ENCODE assay signal across 13 cellular contexts in the genomic region with DNA sequence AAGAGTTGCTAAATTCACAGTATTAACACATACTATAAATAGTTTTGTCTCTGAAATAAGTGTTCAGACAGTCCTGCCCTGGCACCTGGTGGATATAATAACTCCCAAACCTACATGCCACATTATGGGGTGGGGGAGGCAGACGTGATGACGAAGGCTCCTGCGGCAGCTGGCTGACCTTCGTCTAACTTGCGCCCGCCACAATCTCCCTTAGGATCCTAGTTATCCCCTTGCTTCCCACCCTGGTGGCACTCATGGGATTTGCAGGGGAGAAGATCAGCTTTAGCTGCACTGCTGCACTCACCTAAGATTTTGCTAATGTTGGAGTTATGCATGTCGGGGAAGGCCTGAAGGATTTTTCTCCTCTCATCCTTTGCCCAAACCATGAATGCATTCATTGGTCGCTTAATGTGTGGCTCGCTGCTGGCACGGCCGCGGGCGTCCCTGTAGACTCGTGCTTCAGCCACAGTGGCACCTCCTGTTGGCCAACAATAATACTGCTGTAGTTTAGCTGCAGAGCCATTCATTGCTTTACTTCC.
A peak's percentile ranks its signal among the peaks of the same experiment; 100 is the strongest.
DNase-seq lines count a peak whose midpoint lies in the region; ATAC-seq and TF ChIP-seq lines count a peak whose summit lies in the region.
"Had no signal": no experiment of that assay in that cellular context is flagged by ENCODE, and none has a peak within 500 bp of the region (broad histone marks: within the 10 kb centered on the region; RNA-seq: fewer than 3 reads in every experiment).

No MANE protein-coding gene starts in this region.

- DNase-seq in GM12865 (ENCODE audit: low read depth) (no peak), OCI-M1 (lab: John Stamatoyannopoulos, UW) (peak; percentile 29), fibroblast of the aortic adventitia (ENCODE audit: low read depth) (peak; percentile 37), nephron progenitor cell (no peak), superior temporal gyrus (ENCODE audit: extremely low spot score) (no peak)
- no peak for DNase-seq in activated CD4-positive, alpha-beta T cell treated with anti-CD3 and anti-CD28 coated beads for 48 hours
- DNase-seq in activated effector memory CD4-positive, alpha-beta T cell treated with Interleukin-2 at 50 U/mL for 16 hours, result no peak
- DNase-seq: cortex of kidney, DMS153, NCI-H1105 had no signal

- H3K9me3 Mint-ChIP-seq in nephron progenitor cell, result no peaks in the 10 kb centered on the region
- H3K9me3 Mint-ChIP-seq: memory B cell had no signal

- TF ChIP-seq CTCF in GM12865 (IDR thresholded peaks at IDR 0.05; ENCODE audit: insufficient read depth, low read depth, low read length, missing control alignments) (peak; percentile 14), fibroblast of the aortic adventitia (IDR thresholded peaks at IDR 0.05; ENCODE audit: insufficient read depth, low read length) (peak; percentile 23), nephron progenitor cell (IDR thresholded peaks at IDR 0.05) (peak; percentile 41)

- peaks cover 6% of the 10 kb centered on the region for H3K27me3 Mint-ChIP-seq in nephron progenitor cell (ENCODE audit: low read depth, poor library complexity)
- H3K27me3 Mint-ChIP-seq: memory B cell had no signal

- H3K27ac Mint-ChIP-seq in nephron progenitor cell, result no peak overlapping the region
- H3K27ac Mint-ChIP-seq: memory B cell had no signal

- no peak overlapping the region for H3K4me3 ChIP-seq in GM12865 (ENCODE audit: low read depth, low read length)
- no peak overlapping the region for H3K4me3 ChIP-seq in fibroblast of the aortic adventitia (ENCODE audit: low read depth, low read length)
- H3K4me3 ChIP-seq: suprapubic skin had no signal

- peaks cover 35% of the 10 kb centered on the region for H3K4me1 Mint-ChIP-seq in nephron progenitor cell
- H3K4me1 Mint-ChIP-seq: memory B cell had no signal

- no peak overlapping the region for H3K4me3 Mint-ChIP-seq in nephron progenitor cell
- H3K4me3 Mint-ChIP-seq: memory B cell had no signal

- no peak for ATAC-seq in GM19324 (IDR thresholded peaks at IDR 0.05; ENCODE audit: low FRiP score, unreplicated experiment)

- no peaks in the 10 kb centered on the region for H3K36me3 Mint-ChIP-seq in nephron progenitor cell (ENCODE audit: low read depth)
- H3K36me3 Mint-ChIP-seq: memory B cell had no signal

Comparison
In these comparisons a context has a peak if more than half of its experiments do, and no peak if none do; other contexts are left out.
1. DNase-seq: peak in OCI-M1 (single experiment) and fibroblast of the aortic adventitia (single experiment); none in GM12865 (single experiment), nephron progenitor cell (single experiment), activated CD4-positive, alpha-beta T cell treated with anti-CD3 and anti-CD28 coated beads for 48 hours (single experiment), superior temporal gyrus (single experiment) and activated effector memory CD4-positive, alpha-beta T cell treated with Interleukin-2 at 50 U/mL for 16 hours (single experiment).
2. Peak in every context shown above with its lines, with median percentiles within 50 percentile points of each other: CTCF ChIP-seq.